Comparison of ENCODE assay signal across 13 cellular contexts in the genomic region with DNA sequence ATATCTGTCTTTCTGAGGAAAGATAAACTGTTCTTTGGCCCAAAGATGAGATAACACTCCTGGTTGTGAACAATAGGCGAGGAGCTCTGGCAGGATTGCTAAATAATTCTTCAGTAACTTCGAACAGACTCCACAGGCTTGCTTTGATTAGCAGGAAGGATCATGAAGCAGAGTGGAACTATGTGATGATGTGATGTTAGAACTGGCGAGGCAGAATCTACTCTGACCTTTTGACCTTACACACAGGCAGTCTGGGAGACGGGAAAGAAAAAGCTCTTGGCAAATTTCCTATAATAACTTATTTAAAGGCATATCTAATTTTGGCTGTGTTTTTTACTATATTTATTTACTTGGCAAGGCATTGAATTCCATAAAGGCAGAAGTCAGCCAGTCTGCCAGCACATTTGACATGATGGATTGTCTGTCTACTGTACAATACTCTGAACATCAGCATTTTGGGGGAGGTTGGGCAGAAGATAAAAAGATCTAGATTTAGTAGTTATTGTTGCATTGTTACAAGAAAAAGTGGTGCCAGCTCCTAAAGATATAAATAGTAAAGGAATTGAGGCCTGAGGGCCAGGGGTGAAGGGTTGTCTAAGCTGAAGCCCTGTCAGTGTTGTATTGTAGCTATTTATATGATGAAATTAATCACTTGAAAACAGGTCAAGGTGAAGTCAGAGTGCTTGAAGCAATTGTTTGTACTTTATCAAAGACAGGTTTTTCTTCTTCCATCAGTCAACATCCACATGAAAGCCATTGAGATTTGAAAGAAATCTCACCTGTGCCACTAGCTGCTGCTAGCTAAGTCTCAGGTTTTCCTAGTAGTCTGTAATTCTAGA.
DNase-seq lines count a peak whose midpoint lies in the region; ATAC-seq and TF ChIP-seq lines count a peak whose summit lies in the region.
"Had no signal": no experiment of that assay in that cellular context is flagged by ENCODE, and none has a peak within 500 bp of the region (broad histone marks: within the 10 kb centered on the region; RNA-seq: fewer than 3 reads in every experiment).

No MANE protein-coding gene starts in this region.

- no peak overlapping the region for H2BK15ac ChIP-seq in mesendoderm (replicated peaks; ENCODE audit: low read depth)

- no peak for TF ChIP-seq POLR2A in esophagus muscularis mucosa (IDR thresholded peaks at IDR 0.05; ENCODE audit: low read depth)

- no peak overlapping the region for H3K56ac ChIP-seq in mesendoderm (ENCODE audit: low read length)

- H3K9me3 ChIP-seq in esophagus muscularis mucosa: peaks cover 0 to 4% (median 0%) of the 10 kb centered on the region in 4 donors

- H3K27ac Mint-ChIP-seq in activated CD4-positive, alpha-beta T cell treated with anti-CD3 and anti-CD28 coated beads for 36 hours: no peak overlapping the region

- no peak overlapping the region for H3K4me2 ChIP-seq in mesendoderm (ENCODE audit: low read length)
- H3K4me2 ChIP-seq: BLaER1 treated with 17β-estradiol and CSF1 and Interleukin-3, amounts not matched to agents 10 nM and 100 nM had no signal

- peak overlapping the region; percentile 39 for H3K18ac ChIP-seq in mesendoderm (ENCODE audit: low read length)

- peaks cover 17 to 20% (median 18%) of the 10 kb centered on the region in 4 donors for H3K4me1 ChIP-seq in esophagus muscularis mucosa
- H3K4me1 ChIP-seq in mesendoderm (ENCODE audit: control insufficient read depth, low read depth, low read length): peaks cover 5% of the 10 kb centered on the region
- H3K4me1 ChIP-seq: BLaER1 treated with 17β-estradiol and CSF1 and Interleukin-3, amounts not matched to agents 10 nM and 100 nM had no signal

- no peaks in the 10 kb centered on the region for H3K4me1 Mint-ChIP-seq in activated CD4-positive, alpha-beta T cell treated with anti-CD3 and anti-CD28 coated beads for 36 hours

- H2BK120ac ChIP-seq in mesendoderm (ENCODE audit: low read depth, low read length): no peak overlapping the region

- intact Hi-C loops in esophagus muscularis mucosa (cut with DNase I): no loop called here
- intact Hi-C loops in activated CD4-positive, alpha-beta T cell treated with anti-CD3 and anti-CD28 coated beads for 36 hours (cut with DNase I, micrococcal nuclease): no loop called here

- H3K4me3 ChIP-seq in AG04449 (ENCODE audit: low read depth, low read length) (no peak overlapping the region), esophagus muscularis mucosa (no peak overlapping the region), mesendoderm (ENCODE audit: low read length) (no peak overlapping the region)
- H3K4me3 ChIP-seq: BLaER1 treated with 17β-estradiol and CSF1 and Interleukin-3, amounts not matched to agents 10 nM and 100 nM had no signal

- no peaks in the 10 kb centered on the region for H3K27me3 Mint-ChIP-seq in activated CD4-positive, alpha-beta T cell treated with anti-CD3 and anti-CD28 coated beads for 36 hours

- CTCF ChIA-PET in AG04449 (lab: Yijun Ruan, JAX) (interaction anchor here (0.5 to 1.2 kb wide), 2 partner anchors 50 to 461 kb away, joined by 3 to 4 read pairs; no protein-coding TSS in a partner anchor), GM10248 (lab: Yijun Ruan, JAX) (interaction anchor here (1.2 kb wide), 1 partner anchor 11 kb away, joined by 3 read pairs; no protein-coding TSS in a partner anchor)
- CTCF ChIA-PET in activated CD4-positive, alpha-beta T cell treated with anti-CD3 and anti-CD28 coated beads for 36 hours (lab: Charles Lee): no interaction called here

- no peak overlapping the region for H3K4me3 Mint-ChIP-seq in activated CD4-positive, alpha-beta T cell treated with anti-CD3 and anti-CD28 coated beads for 36 hours

- no peak overlapping the region for H3K9ac ChIP-seq in mesendoderm (ENCODE audit: low read length)
- H3K9ac ChIP-seq: BLaER1 treated with 17β-estradiol and CSF1 and Interleukin-3, amounts not matched to agents 10 nM and 100 nM had no signal

- no peaks in the 10 kb centered on the region for H3K79me2 ChIP-seq in mesendoderm (ENCODE audit: control insufficient read depth, insufficient read depth, low read length)

- H3K27me3 ChIP-seq in esophagus muscularis mucosa (no peaks in the 10 kb centered on the region), mesendoderm (ENCODE audit: insufficient read depth, low read length, poor library complexity) (no peaks in the 10 kb centered on the region)
- H3K27me3 ChIP-seq: BLaER1 treated with 17β-estradiol and CSF1 and Interleukin-3, amounts not matched to agents 10 nM and 100 nM had no signal

- no peak for ATAC-seq in activated CD4-positive, alpha-beta T cell treated with anti-CD3 and anti-CD28 coated beads for 36 hours

- H4K5ac ChIP-seq in mesendoderm (ENCODE audit: low read length): no peak overlapping the region

- TF ChIP-seq CTCF in AG04449 (IDR thresholded peaks at IDR 0.05; ENCODE audit: insufficient read depth, low read length, missing control alignments): no peak
- TF ChIP-seq CTCF in esophagus muscularis mucosa (IDR thresholded peaks at IDR 0.05): no peak
- TF ChIP-seq CTCF in GM10248 (IDR thresholded peaks at IDR 0.05; ENCODE audit: control extremely low read depth, extremely low read depth, low read depth, missing control alignments): no peak

- H2BK5ac ChIP-seq in mesendoderm (ENCODE audit: low read length): no peak overlapping the region

- no peak overlapping the region for H3K4ac ChIP-seq in mesendoderm (ENCODE audit: low read depth, low read length)

- no peaks in the 10 kb centered on the region for H3K36me3 Mint-ChIP-seq in activated CD4-positive, alpha-beta T cell treated with anti-CD3 and anti-CD28 coated beads for 36 hours (ENCODE audit: low read depth)

- H3K79me1 ChIP-seq in mesendoderm (ENCODE audit: low read length): no peaks in the 10 kb centered on the region

- H3K23ac ChIP-seq in mesendoderm (ENCODE audit: low read length): no peak overlapping the region

- DNase-seq in AG04449 (ENCODE audit: low read depth, low spot score) (peak; percentile 85), LHCN-M2 (ENCODE audit: low read depth) (peak; percentile 67), esophagus muscularis mucosa (ENCODE audit: extremely low spot score) (no peak), mesendoderm (peak; percentile 84), NCI-H510A (lab: John Stamatoyannopoulos, UW) (no peak), GM10248 (ENCODE audit: extremely low spot score) (no peak)
- DNase-seq in activated CD4-positive, alpha-beta T cell treated with anti-CD3 and anti-CD28 coated beads for 36 hours: no peak
- DNase-seq in stimulated activated naive CD4-positive, alpha-beta T cell (lab: John Stamatoyannopoulos, UW): no peak
- DNase-seq: activated gamma-delta T cell treated with Interleukin-2 at 50 U/mL for 16 hours, foreskin melanocyte, NCI-H526, nucleus accumbens had no signal

- POLR2A ChIA-PET in AG04449 (lab: Yijun Ruan, JAX) (interaction anchor here (0.5 kb wide), 1 partner anchor 1339 kb away, joined by 3 read pairs; no protein-coding TSS in a partner anchor), GM10248 (lab: Yijun Ruan, JAX) (no interaction called here)
- POLR2A ChIA-PET in activated CD4-positive, alpha-beta T cell treated with anti-CD3 and anti-CD28 coated beads for 36 hours (lab: Charles Lee): no interaction called here

- 17% methylated on average over 3 of the region's 4 CpGs for WGBS in esophagus muscularis mucosa
- WGBS in mesendoderm (ENCODE audit: extremely low coverage, insufficient coverage, low lambda C conversion rate): no CpG with 5 or more reads among the region's 4 CpGs

- H3K9me3 Mint-ChIP-seq in activated CD4-positive, alpha-beta T cell treated with anti-CD3 and anti-CD28 coated beads for 36 hours (ENCODE audit: low read depth): no peaks in the 10 kb centered on the region

- TF ChIP-seq EP300 in esophagus muscularis mucosa (IDR thresholded peaks at IDR 0.05): no peak

- H2AK5ac ChIP-seq in mesendoderm (ENCODE audit: low read length): no peak overlapping the region

- peak overlapping the region; percentile 8 to 59 (median 31) for H3K27ac ChIP-seq in esophagus muscularis mucosa (replicated peaks in 1 of 4)
- H3K27ac ChIP-seq in mesendoderm (ENCODE audit: low read depth, low read length): no peak overlapping the region
- H3K27ac ChIP-seq: BLaER1 treated with 17β-estradiol and CSF1 and Interleukin-3, amounts not matched to agents 10 nM and 100 nM had no signal

- H3K36me3 ChIP-seq in esophagus muscularis mucosa (no peaks in the 10 kb centered on the region), mesendoderm (ENCODE audit: control insufficient read depth, insufficient read depth, low read length) (no peaks in the 10 kb centered on the region)
- H3K36me3 ChIP-seq: BLaER1 treated with 17β-estradiol and CSF1 and Interleukin-3, amounts not matched to agents 10 nM and 100 nM had no signal

- no peak overlapping the region for H4K8ac ChIP-seq in mesendoderm (ENCODE audit: low read depth, low read length)

Comparison
In these comparisons a context has a peak if more than half of its experiments do, and no peak if none do; other contexts are left out.
1. DNase-seq: peak in AG04449 (single experiment), LHCN-M2 (single experiment) and mesendoderm (single experiment); none in esophagus muscularis mucosa (single experiment), NCI-H510A (single experiment), activated CD4-positive, alpha-beta T cell treated with anti-CD3 and anti-CD28 coated beads for 36 hours (single experiment), stimulated activated naive CD4-positive, alpha-beta T cell (0 of 6) and GM10248 (single experiment).